Comparison of ENCODE assay signal across 25 cellular contexts in genomic region chr1:101121515-101121914, GRCh38.
A peak's percentile ranks its signal among the peaks of the same experiment; 100 is the strongest.
DNase-seq lines count a peak whose midpoint lies in the region; ATAC-seq and TF ChIP-seq lines count a peak whose summit lies in the region.
"Had no signal": no experiment of that assay in that cellular context is flagged by ENCODE, and none has a peak within 500 bp of the region (broad histone marks: within the 10 kb centered on the region; RNA-seq: fewer than 3 reads in every experiment).

No MANE protein-coding gene starts in this region.

- peaks cover 21% of the 10 kb centered on the region for H3K36me3 Mint-ChIP-seq in activated CD4-positive, alpha-beta T cell treated with anti-CD3 and anti-CD28 coated beads, Interleukin-2, amount 10 ng/mL, durations not matched to agents 7 days and 5 days (ENCODE audit: low read depth)
- no peaks in the 10 kb centered on the region for H3K36me3 Mint-ChIP-seq in CD4-positive, CD25-positive, alpha-beta regulatory T cell

- peaks cover 64% of the 10 kb centered on the region for H3K4me1 Mint-ChIP-seq in activated CD4-positive, alpha-beta T cell treated with anti-CD3 and anti-CD28 coated beads, Interleukin-2, amount 10 ng/mL, durations not matched to agents 7 days and 5 days
- H3K4me1 Mint-ChIP-seq in CD4-positive, CD25-positive, alpha-beta regulatory T cell, result peaks cover 29 to 61% (median 56%) of the 10 kb centered on the region in 4 donors
- H3K4me1 Mint-ChIP-seq: endodermal cell, nephron progenitor cell had no signal

- no peaks in the 10 kb centered on the region for H3K27me3 ChIP-seq in CD4-positive, CD25-positive, alpha-beta regulatory T cell (ENCODE audit: control insufficient read depth, insufficient read depth, low read length)
- H3K27me3 ChIP-seq in WERI-Rb-1 (ENCODE audit: insufficient read depth, low read depth, severe bottlenecking), result no peaks in the 10 kb centered on the region
- no peaks in the 10 kb centered on the region for H3K27me3 ChIP-seq in effector memory CD4-positive, alpha-beta T cell (replicated peaks; ENCODE audit: control insufficient read depth, insufficient read depth, low read length, poor library complexity, severe bottlenecking)
- H3K27me3 ChIP-seq: heart right ventricle, ovary, stomach, tibial artery had no signal

- no peak for TF ChIP-seq CTCF in WERI-Rb-1 (IDR thresholded peaks at IDR 0.05; ENCODE audit: low read depth, low read length)

- peak overlapping the region; percentile 73 for H3K27ac Mint-ChIP-seq in activated CD4-positive, alpha-beta T cell treated with anti-CD3 and anti-CD28 coated beads, Interleukin-2, amount 10 ng/mL, durations not matched to agents 7 days and 5 days
- H3K27ac Mint-ChIP-seq in CD4-positive, CD25-positive, alpha-beta regulatory T cell, result peak overlapping the region; percentile 72 to 88 (median 78)
- H3K27ac Mint-ChIP-seq: endodermal cell, nephron progenitor cell had no signal

- H3K4me3 Mint-ChIP-seq in activated CD4-positive, alpha-beta T cell treated with anti-CD3 and anti-CD28 coated beads, Interleukin-2, amount 10 ng/mL, durations not matched to agents 7 days and 5 days, result peak overlapping the region; percentile 47
- peak overlapping the region in 3 of 4 donors; percentile 59 to 62 (median 61) for H3K4me3 Mint-ChIP-seq in CD4-positive, CD25-positive, alpha-beta regulatory T cell
- H3K4me3 Mint-ChIP-seq: endodermal cell, nephron progenitor cell had no signal

- peaks cover 11% of the 10 kb centered on the region for H3K9me3 Mint-ChIP-seq in activated CD4-positive, alpha-beta T cell treated with anti-CD3 and anti-CD28 coated beads, Interleukin-2, amount 10 ng/mL, durations not matched to agents 7 days and 5 days
- H3K9me3 Mint-ChIP-seq in CD4-positive, CD25-positive, alpha-beta regulatory T cell, result peaks cover 0 to 3% (median 0%) of the 10 kb centered on the region in 7 donors
- H3K9me3 Mint-ChIP-seq: endodermal cell, nephron progenitor cell had no signal

- H3K4me3 ChIP-seq in CD4-positive, CD25-positive, alpha-beta regulatory T cell (ENCODE audit: low read depth, low read length), result peak overlapping the region; percentile 68
- no peak overlapping the region for H3K4me3 ChIP-seq in WERI-Rb-1 (ENCODE audit: low read depth, low read length)
- H3K4me3 ChIP-seq in effector memory CD4-positive, alpha-beta T cell (ENCODE audit: insufficient read depth, low read depth, low read length, poor library complexity, severe bottlenecking), result no peak overlapping the region
- H3K4me3 ChIP-seq: HAP-1, heart right ventricle, lower lobe of right lung, ovary, stomach, tibial artery had no signal

- CTCF ChIA-PET in activated CD4-positive, alpha-beta T cell treated with anti-CD3 and anti-CD28 coated beads, Interleukin-2, amount 10 ng/mL, durations not matched to agents 7 days and 5 days (lab: Charles Lee), result interaction anchor here (0.6 to 1.4 kb wide), 2 partner anchors 167 to 1061 kb away, joined by 4 to 5 read pairs; no protein-coding TSS in a partner anchor

- POLR2A ChIA-PET in activated CD4-positive, alpha-beta T cell treated with anti-CD3 and anti-CD28 coated beads, Interleukin-2, amount 10 ng/mL, durations not matched to agents 7 days and 5 days (lab: Charles Lee), result no interaction called here

- no peak for DNase-seq in activated CD4-positive, alpha-beta T cell treated with anti-CD3 and anti-CD28 coated beads, Interleukin-2, amount 10 ng/mL, durations not matched to agents 7 days and 5 days
- DNase-seq in activated CD4-positive, alpha-beta T cell treated with anti-CD3 and anti-CD28 coated beads for 1 hour, result no peak
- DNase-seq in CD4-positive, CD25-positive, alpha-beta regulatory T cell, result no peak
- no peak for DNase-seq in WERI-Rb-1
- no peak for DNase-seq in effector memory CD4-positive, alpha-beta T cell
- DNase-seq in NCI-H146 treated with DMSO at 0.1 percent for 48 hours (lab: John Stamatoyannopoulos, UW; ENCODE audit: unreplicated experiment), result no peak
- no peak for DNase-seq in NCI-H526 (lab: John Stamatoyannopoulos, UW)
- DNase-seq: activated CD4-positive, alpha-beta T cell treated with anti-CD3 and anti-CD28 coated beads for 48 hours; cortex of kidney; DND-41; endodermal cell; heart right ventricle; lower lobe of right lung; NCI-H1105; NCI-H2029; NCI-H2227 treated with DMSO at 0.1 percent for 48 hours; NCI-H69; nephron progenitor cell; ovary; SIG-M5; stomach; tibial artery had no signal

- H3K27ac ChIP-seq in CD4-positive, CD25-positive, alpha-beta regulatory T cell (ENCODE audit: insufficient read depth, low read length, poor library complexity, severe bottlenecking), result peak overlapping the region; percentile 55
- peak overlapping the region; percentile 56 for H3K27ac ChIP-seq in WERI-Rb-1
- peak overlapping the region; percentile 28 for H3K27ac ChIP-seq in effector memory CD4-positive, alpha-beta T cell (ENCODE audit: insufficient read depth, low read length, poor library complexity, severe bottlenecking)
- H3K27ac ChIP-seq: heart right ventricle, lower lobe of right lung, ovary, stomach, tibial artery had no signal

- peaks cover 38% of the 10 kb centered on the region for H3K4me1 ChIP-seq in CD4-positive, CD25-positive, alpha-beta regulatory T cell (ENCODE audit: control insufficient read depth, insufficient read depth, low read length, poor library complexity, severe bottlenecking)
- H3K4me1 ChIP-seq in effector memory CD4-positive, alpha-beta T cell (ENCODE audit: control insufficient read depth, insufficient read depth, low read length, poor library complexity, severe bottlenecking), result peaks cover 12% of the 10 kb centered on the region
- H3K4me1 ChIP-seq: HAP-1, lower lobe of right lung, stomach, tibial artery had no signal

- H3K36me3 ChIP-seq in CD4-positive, CD25-positive, alpha-beta regulatory T cell (ENCODE audit: control insufficient read depth, insufficient read depth, low read length), result no peaks in the 10 kb centered on the region
- H3K36me3 ChIP-seq in WERI-Rb-1, result no peaks in the 10 kb centered on the region
- no peaks in the 10 kb centered on the region for H3K36me3 ChIP-seq in effector memory CD4-positive, alpha-beta T cell (ENCODE audit: control insufficient read depth, insufficient read depth, low read length)
- H3K36me3 ChIP-seq: HAP-1, heart right ventricle, lower lobe of right lung, ovary, stomach, tibial artery had no signal

- no peak for ATAC-seq in CD4-positive, CD25-positive, alpha-beta regulatory T cell (ENCODE audit: low read depth in 2 of 2)
- ATAC-seq in HG03095 (IDR thresholded peaks at IDR 0.05; ENCODE audit: unreplicated experiment), result no peak
- ATAC-seq: esophagus mucosa, heart right ventricle, lower lobe of right lung had no signal

- H3K9me3 ChIP-seq in CD4-positive, CD25-positive, alpha-beta regulatory T cell (ENCODE audit: control insufficient read depth in 2 of 2, low read length in 2 of 2), result no peaks in the 10 kb centered on the region
- H3K9me3 ChIP-seq in WERI-Rb-1 (ENCODE audit: severe bottlenecking), result no peaks in the 10 kb centered on the region
- H3K9me3 ChIP-seq in effector memory CD4-positive, alpha-beta T cell (ENCODE audit: control insufficient read depth, low read length), result no peaks in the 10 kb centered on the region
- H3K9me3 ChIP-seq: HAP-1, heart right ventricle, lower lobe of right lung, ovary, stomach, tibial artery had no signal

- H3K27me3 Mint-ChIP-seq in activated CD4-positive, alpha-beta T cell treated with anti-CD3 and anti-CD28 coated beads, Interleukin-2, amount 10 ng/mL, durations not matched to agents 7 days and 5 days, result peaks cover 2% of the 10 kb centered on the region
- no peaks in the 10 kb centered on the region for H3K27me3 Mint-ChIP-seq in CD4-positive, CD25-positive, alpha-beta regulatory T cell
